In the genomic region with DNA sequence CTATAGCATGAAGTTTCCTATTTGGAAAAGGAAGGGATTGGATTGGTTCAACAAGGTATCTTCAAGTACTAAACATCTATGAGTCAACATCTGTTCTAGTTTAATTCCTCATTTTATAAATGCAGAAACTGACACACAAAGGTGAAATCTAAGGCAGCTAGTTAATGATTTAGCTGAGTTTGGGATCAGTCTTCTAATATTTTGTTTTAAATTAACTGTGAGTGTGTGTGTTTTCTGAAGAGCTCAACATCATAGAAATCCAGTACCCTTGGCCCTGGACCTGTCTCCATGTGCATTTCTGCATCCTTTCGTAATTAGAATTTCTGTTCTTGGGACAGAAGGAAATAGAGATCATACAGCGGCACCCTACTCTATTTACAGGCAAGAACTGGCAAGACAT, we compare ENCODE assay signal across 1 cellular context.
TF ChIP-seq lines count a peak whose summit lies in the region.

No MANE protein-coding gene starts in this region.

TF ChIP-seq in liver, 16 proteins besides CTCF, POLR2A, EP300 and RAD21 (continued from another document):
- peak; percentile 72 for TF ChIP-seq REST (IDR thresholded peaks at IDR 0.05)
